ENCODE assay signal across 35 cellular contexts in the genomic region with DNA sequence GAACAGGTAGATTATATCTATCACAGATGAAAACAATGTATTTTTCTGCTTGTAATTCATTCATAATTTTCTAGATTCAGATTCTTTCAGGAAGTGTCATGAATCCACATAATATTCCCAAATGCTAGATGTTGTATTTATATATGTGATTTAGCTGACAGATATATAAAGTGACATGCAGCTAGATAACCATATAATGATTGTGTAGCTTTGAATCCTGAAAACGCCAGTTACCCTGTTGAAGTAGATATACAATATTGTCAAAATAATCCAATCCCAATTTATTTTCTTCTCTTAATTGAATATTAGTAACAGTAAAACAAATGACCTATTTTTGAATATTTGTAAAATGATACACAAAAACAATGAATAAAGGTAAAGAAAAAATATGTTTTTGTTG.
"Had no signal": no experiment of that assay in that cellular context is flagged by ENCODE, and none has a peak within 500 bp of the region (broad histone marks: within the 10 kb centered on the region; RNA-seq: fewer than 3 reads in every experiment).

No MANE protein-coding gene starts in this region.

- H3K4me3 ChIP-seq: adrenal gland, ascending aorta, body of pancreas, breast epithelium, cardiac muscle cell had no signal

- FAIRE-seq: astrocyte, bronchial epithelial cell had no signal

- DNase-seq: activated effector memory CD4-positive, alpha-beta T cell treated with anti-CD3 and anti-CD28 coated beads, Interleukin-2, amount 50 U/mL, for 16 hours; activated effector memory CD4-positive, alpha-beta T cell treated with Interleukin-2 at 50 U/mL for 16 hours; activated gamma-delta T cell; activated gamma-delta T cell treated with Interleukin-2 at 50 U/mL for 16 hours; activated naive CD4-positive, alpha-beta T cell; activated naive CD4-positive, alpha-beta T cell treated with anti-CD3 and anti-CD28 coated beads for 36 hours; activated naive CD4-positive, alpha-beta T cell treated with anti-CD3 and anti-CD28 coated beads, Interleukin-2, amount 10 ng/mL, durations not matched to agents 7 days and 5 days; activated naive CD4-positive, alpha-beta T cell treated with anti-CD3 and anti-CD28 coated beads, Interleukin-2, amount 50 U/mL, for 16 hours; activated naive CD4-positive, alpha-beta T cell treated with Interleukin-2 at 50 U/mL for 16 hours; activated naive CD8-positive, alpha-beta T cell treated with anti-CD3 and anti-CD28 coated beads for 36 hours; activated naive CD8-positive, alpha-beta T cell treated with anti-CD3 and anti-CD28 coated beads, Interleukin-2, amount 10 ng/mL, durations not matched to agents 7 days and 5 days; activated naive CD8-positive, alpha-beta T cell treated with anti-CD3 and anti-CD28 coated beads, Interleukin-2, amount 50 U/mL, for 24 hours; activated T-cell treated with anti-CD3 and anti-CD28 coated beads for 4 hours; activated T-cell treated with anti-CD3 and anti-CD28 coated beads, Interleukin-2, amount 50 U/mL, for 1 hour; activated T-cell treated with anti-CD3 and anti-CD28 coated beads, Interleukin-2, amount 50 U/mL, for 24 hours; activated T-cell treated with anti-CD3 and anti-CD28 coated beads, Interleukin-2, amount 50 U/mL, for 4 hours; activated T-cell treated with anti-CD3 and anti-CD28 coated beads, Interleukin-2, amount 50 U/mL, for 48 hours; activated T-cell treated with anti-CD3 and anti-CD28 coated beads, Interleukin-2, amount 50 U/mL, for 72 hours; adrenal gland; amniotic stem cell; amygdala; anterior cingulate cortex; aorta; body of pancreas; brain microvascular endothelial cell; caudate nucleus; central memory CD4-positive, alpha-beta T cell; cerebellar nuclear complex had no signal

- ATAC-seq: activated naive CD4-positive, alpha-beta T cell treated with anti-CD3 and anti-CD28 coated beads, Interleukin-2, amount 50 U/mL, for 72 hours; activated naive CD8-positive, alpha-beta T cell treated with anti-CD3 and anti-CD28 coated beads, Interleukin-2, amount 50 U/mL, for 24 hours; activated T-cell treated with anti-CD3 and anti-CD28 coated beads, Interleukin-2, amount 50 U/mL, for 4 hours; activated T-cell treated with anti-CD3 and anti-CD28 coated beads, Interleukin-2, amount 50 U/mL, for 72 hours; activated T-helper 17 cell treated with anti-CD3 and anti-CD28 coated beads, Interleukin-2, amount 50 U/mL, for 72 hours; body of pancreas had no signal

- H3K27ac ChIP-seq: adrenal gland, ascending aorta, body of pancreas, brain microvascular endothelial cell, breast epithelium, cardiac muscle cell had no signal

- H3K9me3 ChIP-seq: adrenal gland, ascending aorta, body of pancreas had no signal

- H3K27me3 ChIP-seq: adrenal gland, ascending aorta, body of pancreas, brain microvascular endothelial cell, breast epithelium, cardiac muscle cell had no signal

- H3K36me3 ChIP-seq: adrenal gland, ascending aorta, brain microvascular endothelial cell, breast epithelium, cardiac muscle cell had no signal

- H3K4me1 ChIP-seq: adrenal gland, ascending aorta, body of pancreas, breast epithelium had no signal
